In the genomic region with DNA sequence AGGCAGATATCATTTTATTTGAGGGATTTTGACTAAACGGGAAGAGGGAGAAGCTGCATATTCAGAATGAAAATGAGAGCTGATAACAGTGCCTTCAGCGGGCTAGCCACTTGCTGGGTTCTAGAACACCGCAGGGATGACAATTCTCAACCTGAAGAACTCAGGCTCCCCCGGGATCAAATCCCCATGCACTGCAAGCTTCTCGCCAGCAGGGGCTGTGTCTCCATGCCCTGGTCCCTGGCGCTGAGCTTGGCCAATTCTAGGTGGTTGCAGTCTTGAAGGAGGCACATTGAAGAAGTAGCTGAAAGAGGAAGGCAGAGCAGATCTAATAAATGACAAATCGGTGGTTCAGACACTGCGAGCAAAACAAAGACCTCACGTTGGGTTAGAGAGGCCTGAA, we compare ENCODE assay signal across 15 cellular contexts.
DNase-seq lines count a peak whose midpoint lies in the region; ATAC-seq, FAIRE-seq and TF ChIP-seq lines count a peak whose summit lies in the region.
"Had no signal": no experiment of that assay in that cellular context is flagged by ENCODE, and none has a peak within 500 bp of the region (broad histone marks: within the 10 kb centered on the region; RNA-seq: fewer than 3 reads in every experiment).

No MANE protein-coding gene starts in this region.

- H3K27ac Mint-ChIP-seq in stimulated activated naive CD8-positive, alpha-beta T cell treated with anti-CD3 and anti-CD28 coated beads, Interleukin-15, amount 100 ng/mL, for 72 hours, result no peak overlapping the region
- H3K27ac Mint-ChIP-seq in endodermal cell, result no peak overlapping the region
- H3K27ac Mint-ChIP-seq: activated naive CD8-positive, alpha-beta T cell had no signal

- TF ChIP-seq CTCF in endodermal cell (conservative IDR thresholded peaks at IDR 0.05), result peak; percentile 80

- no peak for FAIRE-seq in urothelium cell line (lab: Jason Lieb, UNC)
- FAIRE-seq: endothelial cell of umbilical vein, TTC549 had no signal

- 77 to 88% methylated on average over 6 to 9 of the region's 9 CpGs for WGBS in endodermal cell (ENCODE audit: insufficient coverage in 1 of 2, insufficient read length in 1 of 2), 2 experiments

- no peak overlapping the region for H3K4me3 ChIP-seq in endodermal cell (ENCODE audit: low read length)

- no peaks in the 10 kb centered on the region for H3K36me3 ChIP-seq in endodermal cell (ENCODE audit: control insufficient read depth, insufficient read depth, low read length)

- no peak overlapping the region for H3K27ac ChIP-seq in endodermal cell (ENCODE audit: low read depth, low read length)

- H3K4me1 Mint-ChIP-seq in stimulated activated naive CD8-positive, alpha-beta T cell treated with anti-CD3 and anti-CD28 coated beads, Interleukin-15, amount 100 ng/mL, for 72 hours, result no peaks in the 10 kb centered on the region
- no peaks in the 10 kb centered on the region for H3K4me1 Mint-ChIP-seq in endodermal cell

- H3K9me3 ChIP-seq in endodermal cell (ENCODE audit: control insufficient read depth, low read length), result no peaks in the 10 kb centered on the region

- H3K4me1 ChIP-seq in endodermal cell (ENCODE audit: control insufficient read depth, insufficient read depth, low read length), result no peaks in the 10 kb centered on the region

- H3K9me3 Mint-ChIP-seq in stimulated activated naive CD8-positive, alpha-beta T cell treated with anti-CD3 and anti-CD28 coated beads, Interleukin-15, amount 100 ng/mL, for 72 hours, result no peaks in the 10 kb centered on the region
- H3K9me3 Mint-ChIP-seq in endodermal cell, result no peaks in the 10 kb centered on the region

- peaks cover 8% of the 10 kb centered on the region for H3K27me3 Mint-ChIP-seq in stimulated activated naive CD8-positive, alpha-beta T cell treated with anti-CD3 and anti-CD28 coated beads, Interleukin-15, amount 100 ng/mL, for 72 hours
- peaks cover 20% of the 10 kb centered on the region for H3K27me3 Mint-ChIP-seq in endodermal cell (ENCODE audit: insufficient read depth)

- H3K9ac ChIP-seq in endodermal cell (ENCODE audit: extremely low read depth, low read length, poor library complexity, severe bottlenecking), result no peak overlapping the region

- no peaks in the 10 kb centered on the region for H3K36me3 Mint-ChIP-seq in endodermal cell (ENCODE audit: low read depth)
- H3K36me3 Mint-ChIP-seq: activated naive CD8-positive, alpha-beta T cell had no signal

- ATAC-seq in stimulated activated naive CD8-positive, alpha-beta T cell treated with anti-CD3 and anti-CD28 coated beads, Interleukin-15, Interleukin-2, amounts not matched to agents 100 U/mL and 50 U/mL, for 24 hours, result no peak
- no peak for ATAC-seq in stimulated activated naive CD8-positive, alpha-beta T cell treated with anti-CD3 and anti-CD28 coated beads, Interleukin-15, amount 100 ng/mL, for 72 hours
- ATAC-seq in HG02840 (IDR thresholded peaks at IDR 0.05; ENCODE audit: low FRiP score, unreplicated experiment), result no peak
- ATAC-seq: left colon, sciatic nerve had no signal

- peak; percentile 3 for DNase-seq in stimulated activated naive CD8-positive, alpha-beta T cell treated with anti-CD3 and anti-CD28 coated beads, Interleukin-15, Interleukin-2, amounts not matched to agents 100 U/mL and 50 U/mL, for 24 hours
- DNase-seq in stimulated activated naive CD8-positive, alpha-beta T cell treated with anti-CD3 and anti-CD28 coated beads, Interleukin-15, amount 100 ng/mL, for 72 hours, result no peak
- DNase-seq in M059J (ENCODE audit: low read depth) (peak; percentile 2), endodermal cell (peak; percentile 84), urothelium cell line (ENCODE audit: low spot score) (peak; percentile 75), anterior cingulate cortex (lab: John Stamatoyannopoulos, UW) (no peak), NOMO-1 treated with dmso at 0.1 percent for 144 hours (lab: John Stamatoyannopoulos, UW; ENCODE audit: unreplicated experiment) (no peak)
- DNase-seq: DMS153, left colon, NCI-H1417 treated with DMSO at 0.1 percent for 48 hours had no signal

- no peak overlapping the region for H3K4me3 Mint-ChIP-seq in stimulated activated naive CD8-positive, alpha-beta T cell treated with anti-CD3 and anti-CD28 coated beads, Interleukin-15, amount 100 ng/mL, for 72 hours
- no peak overlapping the region for H3K4me3 Mint-ChIP-seq in endodermal cell
- H3K4me3 Mint-ChIP-seq: activated naive CD8-positive, alpha-beta T cell had no signal

- H3K27me3 ChIP-seq in endodermal cell (ENCODE audit: control insufficient read depth, insufficient read depth, low read length, poor library complexity, severe bottlenecking), result peaks cover 24% of the 10 kb centered on the region

Comparison
In these comparisons a context has a peak if more than half of its experiments do, and no peak if none do; other contexts are left out.
1. DNase-seq: peak in stimulated activated naive CD8-positive, alpha-beta T cell treated with anti-CD3 and anti-CD28 coated beads, Interleukin-15, Interleukin-2, amounts not matched to agents 100 U/mL and 50 U/mL, for 24 hours (single experiment), M059J (single experiment), endodermal cell (single experiment) and urothelium cell line (single experiment); none in stimulated activated naive CD8-positive, alpha-beta T cell treated with anti-CD3 and anti-CD28 coated beads, Interleukin-15, amount 100 ng/mL, for 72 hours (0 of 2), anterior cingulate cortex (0 of 58) and NOMO-1 treated with dmso at 0.1 percent for 144 hours (single experiment).